Comparison of ENCODE assay signal across 28 cellular contexts in the genomic region with DNA sequence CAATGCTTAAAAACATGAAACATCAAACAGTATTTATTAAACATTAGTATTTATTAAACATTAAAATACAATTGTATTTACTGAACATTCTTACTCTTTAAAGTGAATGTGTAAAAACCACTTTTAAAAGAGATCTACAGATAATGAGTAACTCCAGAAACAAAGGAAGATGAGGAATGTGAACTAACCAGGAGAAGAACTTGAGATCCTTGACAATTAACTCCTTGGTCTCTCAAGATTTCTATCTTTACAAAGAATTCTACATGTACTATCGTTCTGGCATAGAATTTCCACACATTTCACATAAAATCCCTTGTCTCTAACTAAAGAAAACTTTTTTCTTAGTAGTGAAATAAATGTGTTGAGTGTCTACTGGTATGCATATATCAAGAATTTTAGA. TPM values are rescaled to one million over a fixed set of nuclear protein-coding genes. Genes with fewer than 3 reads are reported as not detected.
DNase-seq lines count a peak whose midpoint lies in the region; ATAC-seq, FAIRE-seq and TF ChIP-seq lines count a peak whose summit lies in the region.
"Had no signal": no experiment of that assay in that cellular context is flagged by ENCODE, and none has a peak within 500 bp of the region (broad histone marks: within the 10 kb centered on the region; RNA-seq: fewer than 3 reads in every experiment).

No MANE protein-coding gene starts in this region.

- H3K36me3 ChIP-seq in GM23248 (ENCODE audit: low read depth) (peaks cover 29% of the 10 kb centered on the region), RWPE2 (ENCODE audit: low read depth) (peaks cover 63% of the 10 kb centered on the region), heart left ventricle (no peaks in the 10 kb centered on the region)
- H3K36me3 ChIP-seq: BE2C had no signal

- 40 to 60% methylated on average over 1 of the region's 1 CpG for WGBS in GM23248 (ENCODE audit: low coverage in 1 of 2, low lambda C conversion rate in 2 of 2, missing lambda C conversion rate in 2 of 2), 2 experiments
- 41 to 59% (median 49%) methylated on average over 1 of the region's 1 CpG for WGBS in heart left ventricle, 4 donors

- TF ChIP-seq CTCF in RWPE2 (IDR thresholded peaks at IDR 0.05; ENCODE audit: poor library complexity, severe bottlenecking) (no peak), heart left ventricle (IDR thresholded peaks at IDR 0.05) (no peak)

- H3K4me2 ChIP-seq in GM23248 (ENCODE audit: unreplicated experiment), result peak overlapping the region; percentile 29
- H3K4me2 ChIP-seq: GM23338, KMS-11, PC-9, SK-N-SH had no signal

- no peaks in the 10 kb centered on the region for H3K9me2 ChIP-seq in GM23248 (ENCODE audit: insufficient read depth)
- H3K9me2 ChIP-seq: SK-N-SH had no signal

- H3K9ac ChIP-seq in GM23248, result no peak overlapping the region
- H3K9ac ChIP-seq: KMS-11, SK-N-SH had no signal

- H3K27ac ChIP-seq in GM23248, result peak overlapping the region; percentile 29
- peak overlapping the region; percentile 84 for H3K27ac ChIP-seq in RWPE2 (ENCODE audit: poor library complexity, severe bottlenecking)
- no peak overlapping the region for H3K27ac ChIP-seq in heart left ventricle
- H3K27ac ChIP-seq: HL-60, KMS-11, PC-9 had no signal

- H4K20me1 ChIP-seq in GM23248 (ENCODE audit: insufficient read depth), result no peaks in the 10 kb centered on the region

- H3K27me3 ChIP-seq in GM23248 (replicated peaks; ENCODE audit: insufficient read depth) (no peaks in the 10 kb centered on the region), RWPE2 (ENCODE audit: insufficient read depth, poor library complexity, severe bottlenecking) (no peaks in the 10 kb centered on the region), heart left ventricle (no peaks in the 10 kb centered on the region)
- H3K27me3 ChIP-seq: BE2C had no signal

- no peak for TF ChIP-seq POLR2A in heart left ventricle (IDR thresholded peaks at IDR 0.05)

- H3K4me1 ChIP-seq in GM23248 (ENCODE audit: insufficient read depth) (peaks cover 60% of the 10 kb centered on the region), RWPE2 (ENCODE audit: insufficient read depth, poor library complexity, severe bottlenecking) (peaks cover 75% of the 10 kb centered on the region), heart left ventricle (peaks cover 0 to 13% (median 0%) of the 10 kb centered on the region in 12 donors)
- H3K4me1 ChIP-seq: BE2C had no signal

- H2AFZ ChIP-seq in GM23248, result no peak overlapping the region
- H2AFZ ChIP-seq: GM23338, PC-9 had no signal

- DNase-seq in GM23248 (no peak), RWPE2 (ENCODE audit: low spot score) (no peak), frontal cortex (ENCODE audit: low spot score in 2 of 2) (no peak), heart left ventricle (no peak)
- DNase-seq: ACHN; BE2C; CD8-positive, alpha-beta memory T cell; DMS79 treated with DMSO at 0.1 percent for 48 hours; H9; NCI-H1092; NCI-H1417 treated with DMSO at 0.1 percent for 48 hours; NCI-H1694 treated with DMSO at 0.1 percent for 48 hours; NCI-H2081; NCI-H2227 treated with DMSO at 0.1 percent for 48 hours; NCI-H526 treated with DMSO at 0.1 percent for 48 hours; PC-9; RPMI8226; SHP77 treated with DMSO at 0.1 percent for 48 hours; SK-N-SH; SW 1271 had no signal

- in situ Hi-C loops in GM23248 (cut with MboI), result no loop called here

- H3F3A ChIP-seq in GM23248 (ENCODE audit: insufficient read depth), result peaks cover 93% of the 10 kb centered on the region

- no peaks in the 10 kb centered on the region for H3K9me3 ChIP-seq in GM23248 (ENCODE audit: low read depth)
- H3K9me3 ChIP-seq in RWPE2 (ENCODE audit: severe bottlenecking), result no peaks in the 10 kb centered on the region
- no peaks in the 10 kb centered on the region for H3K9me3 ChIP-seq in heart left ventricle
- H3K9me3 ChIP-seq: BE2C, SK-N-SH had no signal

- ATAC-seq in RWPE2 (ENCODE audit: low read depth), result no peak
- ATAC-seq in HG02970 (IDR thresholded peaks at IDR 0.05; ENCODE audit: low FRiP score, unreplicated experiment), result no peak
- no peak for ATAC-seq in GM18858 (IDR thresholded peaks at IDR 0.05; ENCODE audit: unreplicated experiment)
- no peak for ATAC-seq in heart left ventricle
- no peak for ATAC-seq in HG02642 (IDR thresholded peaks at IDR 0.05; ENCODE audit: poor library complexity, unreplicated experiment)
- ATAC-seq: GM23338 had no signal

- no peak overlapping the region for H3K4me3 ChIP-seq in GM23248
- H3K4me3 ChIP-seq in RWPE2 (ENCODE audit: severe bottlenecking), result no peak overlapping the region
- no peak overlapping the region for H3K4me3 ChIP-seq in heart left ventricle
- H3K4me3 ChIP-seq: GM23338, PC-9 had no signal

- intact Hi-C loops in heart left ventricle (cut with DNase I), result no loop called here

- peak; percentile 74 for FAIRE-seq in frontal cortex (lab: Jason Lieb, UNC)

- peaks cover 97% of the 10 kb centered on the region for H3K79me2 ChIP-seq in GM23248 (ENCODE audit: insufficient read depth)

RNA-seq across cellular contexts. Expression of a gene that starts 28.7 kb away (rescaled TPM):
- total RNA-seq in GM23248 (2014; rRNA removed; shearing (Covaris generic)), result 1.8 TPM in 2 replicates
- polyA plus RNA-seq in GM23248 (2016; fragmentation: Nextera tagmentation; extraction: Ambion mirVana) (0.80 and 1.3 TPM in 2 replicates), heart left ventricle (not detected)
- total RNA-seq in frontal cortex (under 0.01 TPM), heart left ventricle (under 1 TPM in 1 of 9 donors, not detected in 8; 0.68 TPM)
- total RNA-seq: H9 had no signal
- polyA plus RNA-seq: CD14-positive monocyte; CD8-positive, alpha-beta memory T cell; GM23338; IgD-negative memory B cell had no signal

Comparison
In these comparisons a context has a peak if more than half of its experiments do, and no peak if none do; other contexts are left out.
1. H3K27ac ChIP-seq: peak in GM23248 (single experiment) and RWPE2 (single experiment); none in heart left ventricle (0 of 12).